Comparison of ENCODE assay signal across 10 cellular contexts in the genomic region with DNA sequence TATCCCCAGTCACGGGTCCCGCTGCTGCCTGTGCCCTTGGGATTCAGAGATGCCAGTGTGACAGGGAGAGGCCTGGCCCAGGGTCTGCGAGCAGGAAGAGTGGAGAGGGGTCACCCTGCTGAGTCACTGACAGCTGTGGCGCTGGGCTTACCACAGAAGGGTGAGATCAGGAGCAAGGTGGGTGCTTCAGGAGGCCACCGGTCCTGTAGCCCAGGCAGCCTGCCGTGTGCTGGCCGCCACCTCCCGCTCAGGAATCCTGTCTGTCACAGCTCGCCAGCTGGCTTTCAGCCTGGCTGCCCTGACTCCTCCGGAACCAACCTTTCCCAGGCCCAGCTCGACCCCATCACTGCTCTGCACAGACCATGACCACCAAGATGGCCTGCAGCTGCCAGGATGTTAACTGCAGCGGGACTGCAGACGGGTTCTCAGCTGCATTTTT. TPM values are rescaled to one million over a fixed set of nuclear protein-coding genes. Genes with fewer than 3 reads are reported as not detected.
DNase-seq lines count a peak whose midpoint lies in the region; ATAC-seq, FAIRE-seq and TF ChIP-seq lines count a peak whose summit lies in the region.
"Had no signal": no experiment of that assay in that cellular context is flagged by ENCODE, and none has a peak within 500 bp of the region (broad histone marks: within the 10 kb centered on the region; RNA-seq: fewer than 3 reads in every experiment).

No MANE protein-coding gene starts in this region.

- TF ChIP-seq POLR2A in endothelial cell of umbilical vein (IDR thresholded peaks at IDR 0.05; ENCODE audit: low read depth, low read length): no peak

- in situ Hi-C loops in GM13977 (cut with MboI; ENCODE audit: low pct_unique_long_range_greater_than_20kb, low sequenced_read_pairs, unreplicated experiment): no loop called here

- H3K4me1 Mint-ChIP-seq in nephron (peaks cover 26% of the 10 kb centered on the region), T-cell (peaks cover 0 to 7% (median 7%) of the 10 kb centered on the region in 3 donors)

- H3K36me3 ChIP-seq in BLaER1 (peaks cover 98% of the 10 kb centered on the region), endothelial cell of umbilical vein (ENCODE audit: control insufficient read depth in 2 of 2, extremely low read depth in 1 of 2, insufficient read depth in 2 of 2, low read length in 2 of 2) (peaks cover 10 to 34% of the 10 kb centered on the region in 2 experiments)

- POLR2A ChIA-PET in RWPE1 (lab: Yijun Ruan, JAX; ENCODE audit: low non-redundant PET): no interaction called here
- POLR2A ChIA-PET in endothelial cell of umbilical vein (lab: Charles Lee): no interaction called here
- POLR2A ChIA-PET in T-cell (lab: Charles Lee): no interaction called here

- H3K36me3 Mint-ChIP-seq in nephron (ENCODE audit: low read depth): peaks cover 59% of the 10 kb centered on the region
- H3K36me3 Mint-ChIP-seq in T-cell: peaks cover 39% of the 10 kb centered on the region
- H3K36me3 Mint-ChIP-seq: natural killer cell treated with Interleukin-12 subunit alpha and Interleukin-12 subunit beta and Interleukin-15 and Interleukin-18, amount 100 ng/mL, for 72 hours had no signal

- no peaks in the 10 kb centered on the region for H3K79me2 ChIP-seq in endothelial cell of umbilical vein (ENCODE audit: control insufficient read depth, insufficient read depth, low read length)

- H3K4me2 ChIP-seq in BLaER1 (peak overlapping the region; percentile 19; the same call in 1 of the 2 replicates), endothelial cell of umbilical vein (ENCODE audit: insufficient read depth, low read length) (no peak overlapping the region)

- CTCF ChIA-PET in RWPE1 (lab: Yijun Ruan, JAX): interaction anchor here (0.7 kb wide), 2 partner anchors 17 to 25 kb away, joined by 3 read pairs; partner anchors contain the start of gene NAXD
- CTCF ChIA-PET in endothelial cell of umbilical vein (lab: Charles Lee): interaction anchor here (1.0 kb wide), 1 partner anchor 11 kb away, joined by 4 read pairs; no protein-coding TSS in a partner anchor
- CTCF ChIA-PET in T-cell (lab: Charles Lee): interaction anchor here in 1 of 2 donors (0.6 kb wide), 1 partner anchor 615 kb away, joined by 3 read pairs; no protein-coding TSS in a partner anchor

- no peak overlapping the region for H3K4me3 ChIP-seq in BLaER1
- H3K4me3 ChIP-seq in endothelial cell of umbilical vein (replicated peaks in 1 of 3; ENCODE audit: insufficient read depth in 1 of 3, low read depth in 1 of 3, low read length in 3 of 3): no peak overlapping the region
- H3K4me3 ChIP-seq: coronary artery had no signal

- intact Hi-C loops in endothelial cell of umbilical vein (cut with micrococcal nuclease): no loop called here

- H3K9me3 ChIP-seq in BLaER1: no peaks in the 10 kb centered on the region
- no peaks in the 10 kb centered on the region for H3K9me3 ChIP-seq in endothelial cell of umbilical vein (replicated peaks; ENCODE audit: control insufficient read depth, insufficient read depth, low read length)

- H3K27me3 Mint-ChIP-seq in nephron (ENCODE audit: low read depth) (no peaks in the 10 kb centered on the region), T-cell (no peaks in the 10 kb centered on the region)
- H3K27me3 Mint-ChIP-seq: natural killer cell treated with Interleukin-12 subunit alpha and Interleukin-12 subunit beta and Interleukin-15 and Interleukin-18, amount 100 ng/mL, for 72 hours had no signal

- H3K9ac ChIP-seq in BLaER1 (no peak overlapping the region), endothelial cell of umbilical vein (replicated peaks; ENCODE audit: extremely low read depth, insufficient read depth, low read length) (no peak overlapping the region)

- BruUV-seq in endothelial cell of umbilical vein (replicated peaks; lab: Mats Ljungman, UMichigan): no TSS peak

- DNase-seq in RWPE1 (ENCODE audit: low spot score) (no peak), endothelial cell of umbilical vein (ENCODE audit: low read depth, low spot score) (peak; percentile 16), T-cell (no peak), GM13977 (ENCODE audit: low spot score) (no peak)
- no peak for DNase-seq in stimulated activated CD4-positive, alpha-beta T cell treated with anti-CD3 and anti-CD28 coated beads, Interleukin-12 subunit alpha, Interleukin-12 subunit beta, amount 100 ng/mL, for 4 hours

- H4K20me1 ChIP-seq in BLaER1: peaks cover 70% of the 10 kb centered on the region
- no peaks in the 10 kb centered on the region for H4K20me1 ChIP-seq in endothelial cell of umbilical vein (replicated peaks; ENCODE audit: control insufficient read depth, extremely low read depth, insufficient read depth, low read length)

- H3K4me3 Mint-ChIP-seq in nephron (no peak overlapping the region), T-cell (no peak overlapping the region)
- H3K4me3 Mint-ChIP-seq: natural killer cell treated with Interleukin-12 subunit alpha and Interleukin-12 subunit beta and Interleukin-15 and Interleukin-18, amount 100 ng/mL, for 72 hours had no signal

- TF ChIP-seq CTCF in RWPE1 (conservative IDR thresholded peaks at IDR 0.05; ENCODE audit: low read depth) (no peak), endothelial cell of umbilical vein (IDR thresholded peaks at IDR 0.05; ENCODE audit: extremely low read depth in 1 of 2, insufficient read depth in 1 of 2, low read depth in 1 of 2, low read length in 2 of 2) (no peak), nephron (IDR thresholded peaks at IDR 0.05; ENCODE audit: unreplicated experiment in 3 of 3) (no peak), GM13977 (IDR thresholded peaks at IDR 0.05; ENCODE audit: extremely low read depth, insufficient read depth, missing control alignments) (no peak)

- dilution Hi-C loops in endothelial cell of umbilical vein (cut with MboI; ENCODE audit: extremely low pct_ligation_motif_present, low sequenced_read_pairs): no loop called here

- ATAC-seq in T-cell (replicated peaks in 1 of 4) (no peak), GM21515 (IDR thresholded peaks at IDR 0.05; ENCODE audit: unreplicated experiment) (no peak)
- ATAC-seq: natural killer cell treated with Interleukin-12 subunit alpha and Interleukin-12 subunit beta and Interleukin-15 and Interleukin-18, amount 100 ng/mL, for 72 hours had no signal

- H3K9me3 Mint-ChIP-seq in nephron (no peaks in the 10 kb centered on the region), T-cell (no peaks in the 10 kb centered on the region)
- H3K9me3 Mint-ChIP-seq: natural killer cell treated with Interleukin-12 subunit alpha and Interleukin-12 subunit beta and Interleukin-15 and Interleukin-18, amount 100 ng/mL, for 72 hours had no signal

- H3K27ac ChIP-seq in BLaER1 (peak overlapping the region; percentile 40), RWPE1 (peak overlapping the region; percentile 48), endothelial cell of umbilical vein (ENCODE audit: insufficient read depth, low read depth, low read length) (no peak overlapping the region)

- no peaks in the 10 kb centered on the region for H3K9me1 ChIP-seq in endothelial cell of umbilical vein (replicated peaks; ENCODE audit: control insufficient read depth, extremely low read depth, insufficient read depth, low read length)

- FAIRE-seq in endothelial cell of umbilical vein (lab: Jason Lieb, UNC): no peak

- H3K27ac Mint-ChIP-seq in nephron (peak overlapping the region in 2 of 3 experiments; percentile 50 to 59), T-cell (peak overlapping the region in 1 of 2 donors; percentile 52)
- H3K27ac Mint-ChIP-seq: natural killer cell treated with Interleukin-12 subunit alpha and Interleukin-12 subunit beta and Interleukin-15 and Interleukin-18, amount 100 ng/mL, for 72 hours had no signal

- no peak overlapping the region for H2AFZ ChIP-seq in endothelial cell of umbilical vein (ENCODE audit: low read depth, low read length)

- no peaks in the 10 kb centered on the region for H3K27me3 ChIP-seq in BLaER1
- H3K27me3 ChIP-seq in endothelial cell of umbilical vein (ENCODE audit: control insufficient read depth in 2 of 2, insufficient read depth in 2 of 2, low read length in 2 of 2): no peaks in the 10 kb centered on the region

- peaks cover 27% of the 10 kb centered on the region for H3K4me1 ChIP-seq in BLaER1
- no peaks in the 10 kb centered on the region for H3K4me1 ChIP-seq in endothelial cell of umbilical vein (ENCODE audit: control insufficient read depth, extremely low read depth, insufficient read depth, low read length)

TF ChIP-seq in endothelial cell of umbilical vein, 7 proteins besides CTCF, POLR2A, EP300 and RAD21:
- TF ChIP-seq EZH2 (IDR thresholded peaks at IDR 0.05; ENCODE audit: borderline replicate concordance, low read depth, low read length, severe bottlenecking) (no peak), JUN (IDR thresholded peaks at IDR 0.05; ENCODE audit: borderline replicate concordance, insufficient read depth, insufficient read length, low read depth) (no peak), GATA2 (IDR thresholded peaks at IDR 0.05; ENCODE audit: insufficient read depth, insufficient read length, low read depth, low read length) (no peak), MAX (IDR thresholded peaks at IDR 0.05; ENCODE audit: insufficient read depth, insufficient read length) (no peak), FOS (IDR thresholded peaks at IDR 0.05; ENCODE audit: borderline replicate concordance, insufficient read depth, low read length) (no peak), MYC (IDR thresholded peaks at IDR 0.05; ENCODE audit: low read depth, low read length) (no peak), POLR2AphosphoS5 (IDR thresholded peaks at IDR 0.05; ENCODE audit: insufficient read depth, low read depth, low read length) (no peak)

RNA-seq across cellular contexts. Expression of gene NAXD, which starts 25.3 kb away (rescaled TPM):
- total RNA-seq in endothelial cell of umbilical vein (19.9 and 22.4 TPM in 2 replicates), T-cell (10 to 100 TPM; 22.2 to 34.3 (median 29.2) TPM)
- polyA plus RNA-seq in endothelial cell of umbilical vein: 40.4 and 42.9 TPM in 2 replicates
- 24.7 and 24.8 TPM in 2 replicates for polyA plus RNA-seq in endothelial cell of umbilical vein (2011; cell fraction: cytosol; rRNA removed)
- 74.7 and 80.7 TPM in 2 replicates for polyA plus RNA-seq in endothelial cell of umbilical vein (2011; cell fraction: nucleus; rRNA removed)
- polyA plus RNA-seq in endothelial cell of umbilical vein (2012): 22.1 and 26.3 TPM in 2 replicates
- 20.0 and 22.1 TPM in 2 replicates for polyA minus RNA-seq in endothelial cell of umbilical vein
- polyA minus RNA-seq in endothelial cell of umbilical vein (2011; cell fraction: cytosol; rRNA and poly(A)+ RNA removed): 9.9 TPM
- 11.3 and 13.1 TPM in 2 replicates for polyA minus RNA-seq in endothelial cell of umbilical vein (2011; cell fraction: nucleus; rRNA and poly(A)+ RNA removed)
